In the genomic region with DNA sequence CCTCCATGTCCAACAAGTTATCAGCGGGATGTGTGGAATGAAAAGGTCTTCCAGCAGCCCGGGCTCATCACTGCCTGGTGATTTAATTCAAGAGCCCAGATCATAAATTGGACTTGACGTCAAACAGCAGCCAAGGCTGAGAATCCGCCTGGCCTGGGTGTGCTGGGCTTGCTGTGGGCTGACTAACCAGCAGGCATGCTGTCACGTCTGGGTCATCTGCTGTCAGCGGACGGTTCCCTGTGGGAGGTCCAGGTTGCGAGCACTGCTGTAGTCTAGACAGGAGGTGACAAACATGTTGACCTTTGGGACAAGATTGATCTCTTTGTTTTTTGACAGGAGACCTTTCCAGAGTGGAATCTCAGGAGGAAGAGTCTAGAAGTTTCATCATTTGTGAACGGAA, we compare ENCODE assay signal across 16 cellular contexts.
DNase-seq lines count a peak whose midpoint lies in the region; ATAC-seq and TF ChIP-seq lines count a peak whose summit lies in the region.
"Had no signal": no experiment of that assay in that cellular context is flagged by ENCODE, and none has a peak within 500 bp of the region (broad histone marks: within the 10 kb centered on the region; RNA-seq: fewer than 3 reads in every experiment).

No MANE protein-coding gene starts in this region.

- no peaks in the 10 kb centered on the region for H3K36me3 ChIP-seq in left ventricle myocardium inferior
- no peaks in the 10 kb centered on the region for H3K36me3 ChIP-seq in uterus
- H3K36me3 ChIP-seq: esophagus muscularis mucosa had no signal

- no peak overlapping the region for H3K27ac ChIP-seq in left ventricle myocardium inferior (replicated peaks)
- H3K27ac ChIP-seq in uterus: no peak overlapping the region

- no peak for TF ChIP-seq CTCF in left ventricle myocardium inferior (IDR thresholded peaks at IDR 0.05; ENCODE audit: borderline replicate concordance)
- TF ChIP-seq CTCF in omental fat pad (IDR thresholded peaks at IDR 0.05): no peak
- no peak for TF ChIP-seq CTCF in uterus (IDR thresholded peaks at IDR 0.05)

- H3K27me3 ChIP-seq in left ventricle myocardium inferior (ENCODE audit: low read depth) (no peaks in the 10 kb centered on the region), uterus (no peaks in the 10 kb centered on the region)
- H3K27me3 ChIP-seq: esophagus muscularis mucosa had no signal

- no peak overlapping the region for H3K4me3 ChIP-seq in left ventricle myocardium inferior
- no peak overlapping the region for H3K4me3 ChIP-seq in uterus
- H3K4me3 ChIP-seq: esophagus muscularis mucosa had no signal

- ATAC-seq in omental fat pad (ENCODE audit: low FRiP score): peak; percentile 83

- in situ Hi-C loops in SK-MEL-5 (cut with HindIII; ENCODE audit: low pct_unique_long_range_greater_than_20kb, low sequenced_read_pairs): no loop called here

- intact Hi-C loops in left ventricle myocardium inferior (cut with micrococcal nuclease) (no loop called here), uterus (cut with DNase I; ENCODE audit: low total_unique reads) (no loop called here)

- H3K4me1 ChIP-seq in left ventricle myocardium inferior (no peaks in the 10 kb centered on the region), uterus (no peaks in the 10 kb centered on the region)

- no peak for TF ChIP-seq POLR2A in uterus (IDR thresholded peaks at IDR 0.05)

- peaks cover 8% of the 10 kb centered on the region for H3K9me3 ChIP-seq in left ventricle myocardium inferior (replicated peaks)
- H3K9me3 ChIP-seq in uterus: no peaks in the 10 kb centered on the region

- DNase-seq in SK-MEL-5 (ENCODE audit: low read depth, low spot score) (peak; percentile 5), left ventricle myocardium inferior (peak; percentile 64), omental fat pad (ENCODE audit: low spot score) (peak; percentile 23), uterus (peak; percentile 53 to 54), NCI-H2107 treated with DMSO at 0.1 percent for 48 hours (lab: John Stamatoyannopoulos, UW; ENCODE audit: unreplicated experiment) (no peak), NCI-H748 treated with DMSO at 0.1 percent for 48 hours (lab: John Stamatoyannopoulos, UW) (no peak), NCI-H526 (lab: John Stamatoyannopoulos, UW) (no peak), NCI-H1048 (lab: John Stamatoyannopoulos, UW) (no peak)
- DNase-seq: activated CD8-positive, alpha-beta memory T cell treated with anti-CD3 and anti-CD28 coated beads for 24 hours; CD4-positive, alpha-beta T cell; cortex of kidney; H7; NCI-H2081; NCI-H82; stimulated activated naive CD4-positive, alpha-beta T cell treated with Interleukin-2 at 50 U/mL for 16 hours had no signal

Comparison
In these comparisons a context has a peak if more than half of its experiments do, and no peak if none do; other contexts are left out.
1. DNase-seq: peak in SK-MEL-5 (single experiment), left ventricle myocardium inferior (single experiment), omental fat pad (single experiment) and uterus (2 of 2); none in NCI-H2107 treated with DMSO at 0.1 percent for 48 hours (single experiment), NCI-H748 treated with DMSO at 0.1 percent for 48 hours (single experiment), NCI-H526 (0 of 2) and NCI-H1048 (single experiment).